In genomic region chr10:133361773-133362441, GRCh38 we compare ENCODE assay signal across 1 cellular context.
TF ChIP-seq lines count a peak whose summit lies in the region.

No MANE protein-coding gene starts in this region.

TF ChIP-seq in HEK293, 187 proteins besides CTCF, POLR2A, EP300 and RAD21:
- TF ChIP-seq ZFHX2 (tag by site-specific recombination; conservative IDR thresholded peaks at IDR 0.05): 0 out of 2 replicates have a peak, but pooled peaks have one; percentile 18
- TF ChIP-seq EGR2 (tag by site-specific recombination; IDR thresholded peaks at IDR 0.05; ENCODE audit: low read depth): peak; percentile 63
- TF ChIP-seq ZBTB20 (tag by site-specific recombination; IDR thresholded peaks at IDR 0.05): no peak
- TF ChIP-seq ZNF624 (tag by site-specific recombination; IDR thresholded peaks at IDR 0.05): no peak
- no peak for TF ChIP-seq OSR2 (tag by site-specific recombination; IDR thresholded peaks at IDR 0.05)
